In the genomic region with DNA sequence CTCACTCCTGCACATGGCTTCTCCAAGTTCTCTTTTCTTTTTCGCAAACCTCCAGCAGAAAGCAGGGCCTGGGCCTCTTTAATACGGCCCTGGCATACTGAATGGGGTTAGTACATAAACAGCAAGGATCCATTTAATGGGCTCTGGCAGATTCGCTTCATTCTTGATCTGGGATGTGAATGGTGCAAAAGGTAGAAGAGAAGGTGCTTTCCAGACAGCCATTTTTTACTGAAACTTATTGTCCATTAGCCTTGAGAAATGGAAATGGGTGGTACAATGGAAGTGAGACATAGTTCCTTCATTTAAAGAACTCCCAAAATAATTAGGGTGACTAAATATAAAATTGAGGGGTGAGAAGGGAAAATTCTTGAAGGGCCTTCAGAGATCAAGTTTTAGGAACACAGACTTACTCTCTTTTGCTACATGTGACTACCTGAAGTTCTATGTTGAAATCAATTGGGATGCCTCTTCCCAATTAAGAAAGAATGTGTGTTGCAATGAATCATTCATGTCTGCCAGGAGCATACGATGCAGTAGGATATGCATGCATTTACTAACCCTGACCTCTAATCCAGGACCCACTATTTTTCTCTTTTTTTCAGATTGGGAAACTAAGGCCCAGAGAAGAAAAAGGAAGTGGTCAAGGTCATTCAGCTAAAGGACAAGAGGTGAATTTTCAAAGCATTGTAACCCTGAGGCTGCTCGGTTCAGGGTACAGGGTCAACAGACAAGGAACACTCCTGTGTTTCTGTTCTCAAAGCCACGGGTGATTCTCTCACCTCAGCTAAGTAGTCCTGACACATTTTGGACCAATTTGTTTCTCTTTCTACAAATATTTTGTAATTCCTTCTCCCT, we compare ENCODE assay signal across 1 cellular context.
TF ChIP-seq lines count a peak whose summit lies in the region.

No MANE protein-coding gene starts in this region.

TF ChIP-seq in HEK293T, 16 proteins besides CTCF, POLR2A, EP300 and RAD21 (continued from another document):
- TF ChIP-seq, protein P1, sequence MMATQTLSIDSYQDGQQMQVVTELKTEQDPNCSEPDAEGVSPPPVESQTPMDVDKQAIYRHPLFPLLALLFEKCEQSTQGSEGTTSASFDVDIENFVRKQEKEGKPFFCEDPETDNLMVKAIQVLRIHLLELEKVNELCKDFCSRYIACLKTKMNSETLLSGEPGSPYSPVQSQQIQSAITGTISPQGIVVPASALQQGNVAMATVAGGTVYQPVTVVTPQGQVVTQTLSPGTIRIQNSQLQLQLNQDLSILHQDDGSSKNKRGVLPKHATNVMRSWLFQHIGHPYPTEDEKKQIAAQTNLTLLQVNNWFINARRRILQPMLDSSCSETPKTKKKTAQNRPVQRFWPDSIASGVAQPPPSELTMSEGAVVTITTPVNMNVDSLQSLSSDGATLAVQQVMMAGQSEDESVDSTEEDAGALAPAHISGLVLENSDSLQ (IDR thresholded peaks at IDR 0.05) = no peak
TF ChIP-seq in HEK293T: peak in this region for 0.
